Comparison of ENCODE assay signal across 8 cellular contexts in genomic region chr11:694563-695331, GRCh38. TPM values are rescaled to one million over a fixed set of nuclear protein-coding genes. Genes with fewer than 3 reads are reported as not detected.
DNase-seq lines count a peak whose midpoint lies in the region; ATAC-seq and TF ChIP-seq lines count a peak whose summit lies in the region.

DEAF1 (minus strand) TSS chr11:695222; CDS start chr11:695047, 175 bp downstream.

- H3K27ac ChIP-seq in upper lobe of right lung: peak within 1 kb of the TSS; percentile 99

- ATAC-seq in HG02852 (IDR thresholded peaks at IDR 0.05; ENCODE audit: unreplicated experiment) (peak; percentile 73), left cardiac atrium (peak; percentile 90 to 93), upper lobe of right lung (peak; percentile 91)

- in situ Hi-C loops in GM13976 (cut with MboI; ENCODE audit: low sequenced_read_pairs, unreplicated experiment): no loop called here

- intact Hi-C loops in T-helper 1 cell treated with Interleukin-12 subunit alpha and Interleukin-12 subunit beta and Interleukin-4 antibody, amounts not matched to agents 30 ng/mL and 1 ng/mL, for 36 hours (cut with micrococcal nuclease): loop anchor here (1.0 to 5.0 kb wide), 12 partner anchors 53 to 458 kb away; partner anchors contain the start of genes CHID1, GATD1, HRAS and IRF7
- intact Hi-C loops in left cardiac atrium (cut with DNase I) (no loop called here), posterior vena cava (cut with DNase I) (no loop called here), upper lobe of right lung (cut with DNase I) (no loop called here)

- H3K36me3 ChIP-seq in upper lobe of right lung: peaks cover 16% of the 10 kb centered on the region

- H3K9me3 ChIP-seq in upper lobe of right lung: no peaks in the 10 kb centered on the region

- H3K27me3 ChIP-seq in upper lobe of right lung: no peaks in the 10 kb centered on the region

- TF ChIP-seq CTCF in GM13976 (IDR thresholded peaks at IDR 0.05; ENCODE audit: borderline replicate concordance, control extremely low read depth, extremely low read depth, insufficient read depth, missing control alignments): no peak
- TF ChIP-seq CTCF in upper lobe of right lung (IDR thresholded peaks at IDR 0.05): no peak

- peak within 1 kb of the TSS; percentile 71 for H3K4me3 ChIP-seq in upper lobe of right lung

- DNase-seq in GM13976 (ENCODE audit: low spot score) (peak; percentile 97), NCI-H146 (lab: John Stamatoyannopoulos, UW) (peak; percentile 97), amniotic stem cell (lab: John Stamatoyannopoulos, UW) (peak; percentile 95), left cardiac atrium (peak; percentile 99), posterior vena cava (ENCODE audit: low spot score) (peak; percentile 100), upper lobe of right lung (peak; percentile 99)

- peaks cover 32% of the 10 kb centered on the region for H3K4me1 ChIP-seq in upper lobe of right lung

RNA-seq across cellular contexts. Expression of gene DEAF1, which starts in this region (rescaled TPM):
- 46.7 and 51.9 TPM in 2 replicates for total RNA-seq in T-helper 1 cell treated with Interleukin-12 subunit alpha and Interleukin-12 subunit beta and Interleukin-4 antibody, amounts not matched to agents 30 ng/mL and 1 ng/mL, for 36 hours
- 10 to 100 TPM; 19.2 to 21.1 TPM for total RNA-seq in left cardiac atrium
- total RNA-seq in posterior vena cava: 10 to 100 TPM; 22.9 to 25.5 TPM
- total RNA-seq in upper lobe of right lung: 27.1 TPM

Comparison
In these comparisons a context has a peak if more than half of its experiments do, and no peak if none do; other contexts are left out.
1. Peak in every context shown above with its lines: DNase-seq, ATAC-seq, H3K4me3 ChIP-seq and H3K27ac ChIP-seq.